In genomic region chr4:68597489-68597888, GRCh38 we compare ENCODE assay signal across 10 cellular contexts. TPM values are rescaled to one million over a fixed set of nuclear protein-coding genes. Genes with fewer than 3 reads are reported as not detected.
"Had no signal": no experiment of that assay in that cellular context is flagged by ENCODE, and none has a peak within 500 bp of the region (broad histone marks: within the 10 kb centered on the region; RNA-seq: fewer than 3 reads in every experiment).

No MANE protein-coding gene starts in this region.

- H3K9ac ChIP-seq: GM23248 had no signal

- H3K9me3 Mint-ChIP-seq: HFFc6 had no signal

- H3K9me3 ChIP-seq: HAP-1 had no signal

- H3K4me1 ChIP-seq: HAP-1 had no signal

- H3K36me3 ChIP-seq: HAP-1 had no signal

- H3K4me3 Mint-ChIP-seq: HFFc6, IgD-negative memory B cell had no signal

- ATAC-seq: HCT116 had no signal

- H3K4me1 Mint-ChIP-seq: IgD-negative memory B cell had no signal

- H3K27me3 Mint-ChIP-seq: IgD-negative memory B cell had no signal

- H3K27ac ChIP-seq: GM23248 had no signal

- H3K27ac Mint-ChIP-seq: HFFc6, IgD-negative memory B cell had no signal

- H3K4me3 ChIP-seq: GM23248, HAP-1 had no signal

- H3K36me3 Mint-ChIP-seq: IgD-negative memory B cell had no signal

- DNase-seq: GM23248, GOT3, H7, HFFc6, KBM-7 had no signal

RNA-seq across cellular contexts. Expression of gene UGT2B17, which starts 21.4 kb away (rescaled TPM):
- total RNA-seq: GM23248, H4, H7, HFFc6, HT-29 had no signal
- polyA plus RNA-seq: GM23248 had no signal
